12 cellular contexts compared by ENCODE assay signal in the genomic region with DNA sequence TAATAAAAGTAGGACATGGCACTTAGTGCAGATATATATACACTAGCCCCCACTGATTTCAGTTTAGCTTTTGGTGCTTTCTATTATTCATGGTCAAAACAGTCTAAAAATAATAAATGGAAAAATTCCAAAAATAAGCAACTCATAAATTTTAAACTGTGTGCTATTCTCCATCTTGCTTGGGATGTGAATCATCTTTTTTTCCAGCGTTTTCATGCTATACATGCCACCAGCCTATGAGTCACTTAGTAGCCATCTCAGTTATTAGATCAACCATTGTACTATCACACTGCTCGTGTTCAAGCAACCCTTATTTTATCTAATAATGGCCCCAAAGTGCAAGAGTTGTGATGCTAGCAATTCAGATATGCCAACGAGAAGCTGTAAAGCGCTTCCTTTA.
DNase-seq lines count a peak whose midpoint lies in the region; ATAC-seq and TF ChIP-seq lines count a peak whose summit lies in the region.
"Had no signal": no experiment of that assay in that cellular context is flagged by ENCODE, and none has a peak within 500 bp of the region (broad histone marks: within the 10 kb centered on the region; RNA-seq: fewer than 3 reads in every experiment).

No MANE protein-coding gene starts in this region.

- no peak overlapping the region for H3K27ac ChIP-seq in neuronal stem cell (replicated peaks; ENCODE audit: low read length)
- H3K27ac ChIP-seq: dorsolateral prefrontal cortex had no signal

- no peaks in the 10 kb centered on the region for H3K27me3 ChIP-seq in neuronal stem cell (ENCODE audit: control insufficient read depth in 3 of 3, insufficient read depth in 3 of 3, low read depth in 1 of 3, low read length in 3 of 3)
- H3K27me3 ChIP-seq: dorsolateral prefrontal cortex had no signal

- no peaks in the 10 kb centered on the region for H3K36me3 ChIP-seq in neuronal stem cell (replicated peaks in 1 of 2; ENCODE audit: control insufficient read depth in 2 of 2, insufficient read depth in 2 of 2, low read length in 2 of 2)

- intact Hi-C loops in lower leg skin (cut with DNase I; ENCODE audit: low total_unique reads): no loop called here

- DNase-seq in Daoy (ENCODE audit: low read depth) (peak; percentile 61), NCI-H460 (ENCODE audit: extremely low read depth, low read depth) (peak; percentile 14), dedifferentiated amniotic fluid mesenchymal stem cell (ENCODE audit: extremely low spot score) (peak; percentile 62), neuronal stem cell (ENCODE audit: low spot score) (no peak), NCI-H2029 treated with DMSO at 0.1 percent for 48 hours (lab: John Stamatoyannopoulos, UW) (no peak), 8988T (no peak), lower leg skin (ENCODE audit: low spot score in 2 of 2) (no peak)
- DNase-seq: CD8-positive, alpha-beta memory T cell; dorsolateral prefrontal cortex; stimulated activated CD4-positive, alpha-beta T cell treated with anti-CD3 and anti-CD28 coated beads, Interleukin-4, amount 100 ng/mL, for 1 hour; stimulated activated naive CD4-positive, alpha-beta T cell treated with Interleukin-2 at 50 U/mL for 16 hours had no signal

- no peak overlapping the region for H2BK120ac ChIP-seq in neuronal stem cell (ENCODE audit: low read depth, low read length)

- TF ChIP-seq POLR2A in lower leg skin (IDR thresholded peaks at IDR 0.05): no peak

- H3K4me1 ChIP-seq in neuronal stem cell (ENCODE audit: control insufficient read depth in 2 of 2, insufficient read depth in 1 of 2, low read depth in 1 of 2, low read length in 2 of 2): no peaks in the 10 kb centered on the region

- H4K8ac ChIP-seq in neuronal stem cell (ENCODE audit: low read depth, low read length): no peak overlapping the region

- no peaks in the 10 kb centered on the region for H3K9me3 ChIP-seq in neuronal stem cell (replicated peaks in 1 of 2; ENCODE audit: control insufficient read depth in 2 of 2, insufficient read depth in 1 of 2, low read depth in 1 of 2, low read length in 2 of 2)

- H2BK12ac ChIP-seq in neuronal stem cell (ENCODE audit: low read length): no peak overlapping the region

- H3K4me3 ChIP-seq in neuronal stem cell (ENCODE audit: low read length in 2 of 2) (no peak overlapping the region), lower leg skin (ENCODE audit: low read depth, poor library complexity, severe bottlenecking) (no peak overlapping the region)
- H3K4me3 ChIP-seq: dorsolateral prefrontal cortex had no signal

- H2AFZ ChIP-seq in neuronal stem cell (ENCODE audit: low read length): peak overlapping the region; percentile 32

- H3K79me1 ChIP-seq in neuronal stem cell (ENCODE audit: low read depth, low read length): no peaks in the 10 kb centered on the region

- H2AK5ac ChIP-seq in neuronal stem cell (ENCODE audit: low read depth, low read length): no peak overlapping the region

- no peak overlapping the region for H3K18ac ChIP-seq in neuronal stem cell (ENCODE audit: low read length)

- TF ChIP-seq CTCF in lower leg skin (IDR thresholded peaks at IDR 0.05): no peak

- H3K14ac ChIP-seq in neuronal stem cell (ENCODE audit: low read length): no peak overlapping the region

- no peak overlapping the region for H2BK15ac ChIP-seq in neuronal stem cell (ENCODE audit: low read length)

- H2BK5ac ChIP-seq in neuronal stem cell (ENCODE audit: low read length): no peak overlapping the region

- H3K4ac ChIP-seq in neuronal stem cell (ENCODE audit: low read length): no peak overlapping the region

- H4K91ac ChIP-seq in neuronal stem cell (ENCODE audit: low read depth, low read length, poor library complexity): no peak overlapping the region

- no peak overlapping the region for H3K9ac ChIP-seq in neuronal stem cell (ENCODE audit: low read depth, low read length, poor library complexity)

- H3K4me2 ChIP-seq in neuronal stem cell (ENCODE audit: insufficient read depth, low read length, poor library complexity, severe bottlenecking): no peak overlapping the region

- no peak overlapping the region for H3K23ac ChIP-seq in neuronal stem cell (ENCODE audit: low read depth, low read length, poor library complexity)

- ATAC-seq in GM18519 (IDR thresholded peaks at IDR 0.05; ENCODE audit: low FRiP score, unreplicated experiment): no peak

- no CpG with 5 or more reads among the region's 4 CpGs for WGBS in neuronal stem cell (ENCODE audit: extremely low coverage in 2 of 2, insufficient read length in 2 of 2, insufficient replicate concordance in 1 of 2), 2 donors
- 77 to 81% methylated on average over 4 of the region's 4 CpGs for WGBS in lower leg skin, 2 donors

Comparison
In these comparisons a context has a peak if more than half of its experiments do, and no peak if none do; other contexts are left out.
1. DNase-seq: peak in Daoy (single experiment), NCI-H460 (single experiment) and dedifferentiated amniotic fluid mesenchymal stem cell (single experiment); none in neuronal stem cell (single experiment), NCI-H2029 treated with DMSO at 0.1 percent for 48 hours (single experiment), 8988T (single experiment) and lower leg skin (0 of 2).